14 cellular contexts compared by ENCODE assay signal in genomic region chr1:185499986-185500626, GRCh38.
A peak's percentile ranks its signal among the peaks of the same experiment; 100 is the strongest.
DNase-seq lines count a peak whose midpoint lies in the region; ATAC-seq and TF ChIP-seq lines count a peak whose summit lies in the region.
"Had no signal": no experiment of that assay in that cellular context is flagged by ENCODE, and none has a peak within 500 bp of the region (broad histone marks: within the 10 kb centered on the region; RNA-seq: fewer than 3 reads in every experiment).

No MANE protein-coding gene starts in this region.

- H3K27ac ChIP-seq in RWPE1 = no peak overlapping the region
- H3K27ac ChIP-seq: left ventricle myocardium inferior, SK-N-MC, testis had no signal

- H3K27ac Mint-ChIP-seq in stimulated activated naive B cell treated with anti-CD40 and anti-IgM and Interleukin-4, amounts not matched to agents 10 μg/mL and 1 μg/mL and 100 μg/mL, for 72 hours = no peak overlapping the region
- H3K27ac Mint-ChIP-seq: CD8-positive, alpha-beta T cell; endodermal cell had no signal

- DNase-seq in activated naive CD4-positive, alpha-beta T cell treated with Interleukin-2 at 50 U/mL for 16 hours = peak; percentile 2
- DNase-seq in activated naive CD4-positive, alpha-beta T cell (lab: John Stamatoyannopoulos, UW) = no peak
- DNase-seq in RWPE1 (ENCODE audit: low spot score) (peak; percentile 10), fibroblast of gingiva (ENCODE audit: low read depth) (peak; percentile 52), NCI-H524 treated with DMSO at 0.1 percent for 48 hours (lab: John Stamatoyannopoulos, UW) (no peak)
- DNase-seq in stimulated activated naive B cell treated with anti-CD40 and anti-IgM and Interleukin-4, amounts not matched to agents 10 μg/mL and 1 μg/mL and 100 μg/mL, for 72 hours = no peak
- DNase-seq: CD8-positive, alpha-beta T cell; endodermal cell; left ventricle myocardium inferior; NCI-H2107; testis had no signal

- POLR2A ChIA-PET in RWPE1 (lab: Yijun Ruan, JAX; ENCODE audit: low non-redundant PET) = no interaction called here

- H3K4me3 Mint-ChIP-seq in stimulated activated naive B cell treated with anti-CD40 and anti-IgM and Interleukin-4, amounts not matched to agents 10 μg/mL and 1 μg/mL and 100 μg/mL, for 72 hours = no peak overlapping the region
- H3K4me3 Mint-ChIP-seq: CD8-positive, alpha-beta T cell; endodermal cell had no signal

- no peak for TF ChIP-seq CTCF in RWPE1 (conservative IDR thresholded peaks at IDR 0.05; ENCODE audit: low read depth)

- peaks cover 0 to 11% of the 10 kb centered on the region in 2 donors for H3K27me3 Mint-ChIP-seq in stimulated activated naive B cell treated with anti-CD40 and anti-IgM and Interleukin-4, amounts not matched to agents 10 μg/mL and 1 μg/mL and 100 μg/mL, for 72 hours

- no peaks in the 10 kb centered on the region for H3K36me3 Mint-ChIP-seq in stimulated activated naive B cell treated with anti-CD40 and anti-IgM and Interleukin-4, amounts not matched to agents 10 μg/mL and 1 μg/mL and 100 μg/mL, for 72 hours
- H3K36me3 Mint-ChIP-seq: CD8-positive, alpha-beta T cell had no signal

- ATAC-seq in stimulated activated naive B cell treated with anti-CD40 and anti-IgM and Interleukin-4, amounts not matched to agents 10 μg/mL and 1 μg/mL and 100 μg/mL, for 72 hours (replicated peaks) = peak; percentile 87 to 89
- ATAC-seq in GM21825 (IDR thresholded peaks at IDR 0.05; ENCODE audit: unreplicated experiment) (no peak), HG03097 (IDR thresholded peaks at IDR 0.05; ENCODE audit: low FRiP score, unreplicated experiment) (no peak)
- ATAC-seq: CD8-positive, alpha-beta T cell had no signal

- no peaks in the 10 kb centered on the region for H3K9me3 Mint-ChIP-seq in stimulated activated naive B cell treated with anti-CD40 and anti-IgM and Interleukin-4, amounts not matched to agents 10 μg/mL and 1 μg/mL and 100 μg/mL, for 72 hours
- H3K9me3 Mint-ChIP-seq: CD8-positive, alpha-beta T cell; endodermal cell had no signal

- CTCF ChIA-PET in RWPE1 (lab: Yijun Ruan, JAX) = no interaction called here

- H3K4me1 Mint-ChIP-seq in stimulated activated naive B cell treated with anti-CD40 and anti-IgM and Interleukin-4, amounts not matched to agents 10 μg/mL and 1 μg/mL and 100 μg/mL, for 72 hours = peaks cover 4 to 9% of the 10 kb centered on the region in 2 donors
- H3K4me1 Mint-ChIP-seq: endodermal cell had no signal

Comparison
In these comparisons a context has a peak if more than half of its experiments do, and no peak if none do; other contexts are left out.
1. DNase-seq: peak in activated naive CD4-positive, alpha-beta T cell treated with Interleukin-2 at 50 U/mL for 16 hours (single experiment), RWPE1 (single experiment) and fibroblast of gingiva (single experiment); none in activated naive CD4-positive, alpha-beta T cell (0 of 4), stimulated activated naive B cell treated with anti-CD40 and anti-IgM and Interleukin-4, amounts not matched to agents 10 μg/mL and 1 μg/mL and 100 μg/mL, for 72 hours (single experiment) and NCI-H524 treated with DMSO at 0.1 percent for 48 hours (single experiment).
2. ATAC-seq: peak in stimulated activated naive B cell treated with anti-CD40 and anti-IgM and Interleukin-4, amounts not matched to agents 10 μg/mL and 1 μg/mL and 100 μg/mL, for 72 hours (2 of 2); none in GM21825 (single experiment) and HG03097 (single experiment).